Comparison of ENCODE assay signal across 12 cellular contexts in the genomic region with DNA sequence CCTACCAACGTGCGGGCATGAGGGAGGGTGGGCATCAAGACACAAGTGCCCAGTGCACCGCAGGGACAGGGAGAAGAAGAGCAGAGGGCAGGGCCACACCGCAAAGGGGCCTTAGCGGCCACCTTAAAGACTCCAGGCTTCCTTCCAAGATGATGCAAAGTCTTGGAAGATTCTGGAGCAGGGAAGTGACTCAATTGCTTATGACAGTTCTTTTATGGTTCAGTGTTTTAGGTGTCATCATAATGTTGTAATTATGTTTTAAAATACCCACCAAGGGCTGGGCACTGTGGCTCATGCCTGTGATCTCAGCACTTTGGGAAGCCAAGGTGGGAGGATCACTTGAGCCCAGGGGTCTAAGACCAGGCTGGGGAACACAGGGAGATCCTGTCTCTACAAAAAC. TPM values are rescaled to one million over a fixed set of nuclear protein-coding genes. Genes with fewer than 3 reads are reported as not detected.
A peak's percentile ranks its signal among the peaks of the same experiment; 100 is the strongest.
DNase-seq lines count a peak whose midpoint lies in the region; ATAC-seq, FAIRE-seq and TF ChIP-seq lines count a peak whose summit lies in the region.
"Had no signal": no experiment of that assay in that cellular context is flagged by ENCODE, and none has a peak within 500 bp of the region (broad histone marks: within the 10 kb centered on the region; RNA-seq: fewer than 3 reads in every experiment).

No MANE protein-coding gene starts in this region.

- H3K9me2 ChIP-seq in GM23248 (ENCODE audit: insufficient read depth), result no peaks in the 10 kb centered on the region

- no peak for TF ChIP-seq CTCF in GM12878 (IDR thresholded peaks at IDR 0.05 in 2 of 3, conservative IDR thresholded peaks at IDR 0.05 in 1 of 3; ENCODE audit: control insufficient read depth in 2 of 3, extremely low read depth in 1 of 3, insufficient read depth in 1 of 3, low read depth in 3 of 3, low read length in 3 of 3)
- no peak for TF ChIP-seq CTCF in lung (IDR thresholded peaks at IDR 0.05; ENCODE audit: control extremely low read depth, extremely low read depth)
- no peak for TF ChIP-seq CTCF in testis (IDR thresholded peaks at IDR 0.05)

- CTCF ChIA-PET in GM12878 (lab: Yijun Ruan, JAX), result no interaction called here

- POLR2A ChIA-PET in GM12878 (lab: Charles Lee), result no interaction called here

- 55 to 70% methylated on average over 3 to 5 of the region's 5 CpGs for WGBS in GM23248 (ENCODE audit: low coverage in 1 of 2, low lambda C conversion rate in 2 of 2, missing lambda C conversion rate in 2 of 2), 2 experiments
- WGBS in GM12878 (ENCODE audit: insufficient coverage, insufficient replicate concordance, low lambda C conversion rate, missing lambda C conversion rate), result 59% methylated on average over 5 of the region's 5 CpGs
- 67 to 70% methylated on average over 5 of the region's 5 CpGs for WGBS in lung, 2 donors
- WGBS in testis, 2 donors, result 79 to 89% methylated on average over 5 of the region's 5 CpGs

- ATAC-seq in GM12878 (no peak), lung (ENCODE audit: insufficient read depth, low FRiP score) (no peak)

- no TSS peak for BruUV-seq in GM12878 (replicated peaks; lab: Mats Ljungman, UMichigan)

- SMC1A ChIA-PET in GM12878 (lab: Charles Lee; ENCODE audit: uncharacterized antibody, unreplicated experiment), result no interaction called here

- H2AFZ ChIP-seq in GM23248 (no peak overlapping the region), GM12878 (ENCODE audit: control insufficient read depth, low read depth, low read length) (no peak overlapping the region)

- no peak for TF ChIP-seq EP300 in GM12878 (IDR thresholded peaks at IDR 0.05; ENCODE audit: borderline replicate concordance in 1 of 2, control insufficient read depth in 1 of 2, low read depth in 2 of 2, low read length in 2 of 2)

- peak overlapping the region in 8 of 10 experiments; percentile 42 to 63 (median 56); a peak in 15 of 20 replicates for H3K4me3 ChIP-seq in BLaER1 treated with 17β-estradiol and CSF1 and Interleukin-3, amounts not matched to agents 10 nM and 100 nM
- H3K4me3 ChIP-seq in GM23248 (no peak overlapping the region), GM12878 (no peak overlapping the region), lung (no peak overlapping the region), testis (no peak overlapping the region)
- H3K4me3 ChIP-seq: ascending aorta, prostate gland, thoracic aorta had no signal

- TF ChIP-seq POLR2A in GM12878 (IDR thresholded peaks at IDR 0.05; ENCODE audit: low read depth, low read length), result no peak
- no peak for TF ChIP-seq POLR2A in testis (IDR thresholded peaks at IDR 0.05)

- H3K9ac ChIP-seq in BLaER1 treated with 17β-estradiol and CSF1 and Interleukin-3, amounts not matched to agents 10 nM and 100 nM, result peak overlapping the region in 9 of 11 experiments; percentile 26 to 79 (median 73); a peak in 17 of 22 replicates
- H3K9ac ChIP-seq in GM23248 (no peak overlapping the region), GM12878 (ENCODE audit: control insufficient read depth, insufficient read depth, low read length) (no peak overlapping the region)

- H3K4me1 ChIP-seq in BLaER1 treated with 17β-estradiol and CSF1 and Interleukin-3, amounts not matched to agents 10 nM and 100 nM, result peaks cover 28 to 53% (median 42%) of the 10 kb centered on the region in 10 experiments
- H3K4me1 ChIP-seq in GM23248 (ENCODE audit: insufficient read depth), result no peaks in the 10 kb centered on the region
- H3K4me1 ChIP-seq in GM12878 (ENCODE audit: control insufficient read depth, insufficient read depth, low read length), result peaks cover 8% of the 10 kb centered on the region
- peaks cover 4 to 17% of the 10 kb centered on the region in 2 donors for H3K4me1 ChIP-seq in lung (ENCODE audit: control insufficient read depth in 2 of 2, insufficient read depth in 2 of 2, low read length in 2 of 2)
- no peaks in the 10 kb centered on the region for H3K4me1 ChIP-seq in testis
- H3K4me1 ChIP-seq: ascending aorta, prostate gland had no signal

- peaks cover 0 to 18% (median 0%) of the 10 kb centered on the region in 11 experiments; a peak in 2 of 22 replicates for H3K27me3 ChIP-seq in BLaER1 treated with 17β-estradiol and CSF1 and Interleukin-3, amounts not matched to agents 10 nM and 100 nM
- H3K27me3 ChIP-seq in GM23248 (replicated peaks; ENCODE audit: insufficient read depth), result no peaks in the 10 kb centered on the region
- H3K27me3 ChIP-seq in GM12878 (replicated peaks in 1 of 2; ENCODE audit: control insufficient read depth in 2 of 2, insufficient read depth in 2 of 2, low read length in 1 of 2), result peaks cover 1 to 2% of the 10 kb centered on the region in 2 experiments; a peak in 2 of 4 replicates
- H3K27me3 ChIP-seq in lung (ENCODE audit: control insufficient read depth, insufficient read depth), result no peaks in the 10 kb centered on the region
- H3K27me3 ChIP-seq in testis, result no peaks in the 10 kb centered on the region
- H3K27me3 ChIP-seq: ascending aorta had no signal

- DNase-seq in GM23248 (peak; percentile 82), GM12878 (ENCODE audit: low read depth, low spot score) (no peak), lung (ENCODE audit: low spot score) (no peak), ACHN (no peak), testis (no peak), NCI-H1436 treated with DMSO at 0.1 percent for 48 hours (lab: John Stamatoyannopoulos, UW) (no peak)
- no peak for DNase-seq in stimulated activated CD4-positive, alpha-beta T cell treated with anti-CD3 and anti-CD28 coated beads, Interleukin-12 subunit alpha, Interleukin-12 subunit beta, amount 100 ng/mL, for 4 hours
- DNase-seq: mesendoderm had no signal

- intact Hi-C loops in GM12878 (cut with micrococcal nuclease; ENCODE audit: unreplicated experiment), result no loop called here
- intact Hi-C loops in testis (cut with DNase I; ENCODE audit: low total_unique reads), result no loop called here

- no peaks in the 10 kb centered on the region for H3F3A ChIP-seq in GM23248 (ENCODE audit: insufficient read depth)

- peaks cover 25 to 43% (median 30%) of the 10 kb centered on the region in 11 experiments for H3K9me3 ChIP-seq in BLaER1 treated with 17β-estradiol and CSF1 and Interleukin-3, amounts not matched to agents 10 nM and 100 nM (replicated peaks in 1 of 11)
- H3K9me3 ChIP-seq in GM23248 (ENCODE audit: low read depth), result no peaks in the 10 kb centered on the region
- peaks cover 3% of the 10 kb centered on the region; the same call in 2 of the 3 replicates for H3K9me3 ChIP-seq in GM12878 (replicated peaks; ENCODE audit: control insufficient read depth, insufficient read depth, low read length)
- H3K9me3 ChIP-seq in lung (ENCODE audit: control insufficient read depth in 2 of 2, insufficient read depth in 1 of 2, low read length in 1 of 2), result peaks cover 0 to 2% of the 10 kb centered on the region in 2 donors
- H3K9me3 ChIP-seq in testis, result no peaks in the 10 kb centered on the region
- H3K9me3 ChIP-seq: ascending aorta, prostate gland, thoracic aorta had no signal

- RAD21 ChIA-PET in GM12878 (lab: Charles Lee; ENCODE audit: unreplicated experiment), result no interaction called here

- peak overlapping the region in 8 of 11 experiments; percentile 62 to 89 (median 82); a peak in 17 of 22 replicates for H3K27ac ChIP-seq in BLaER1 treated with 17β-estradiol and CSF1 and Interleukin-3, amounts not matched to agents 10 nM and 100 nM
- H3K27ac ChIP-seq in GM23248, result no peak overlapping the region
- H3K27ac ChIP-seq in GM12878 (ENCODE audit: control insufficient read depth, insufficient read depth), result no peak overlapping the region
- peak overlapping the region; percentile 6 to 51 for H3K27ac ChIP-seq in lung (ENCODE audit: low read depth in 1 of 2, low read length in 1 of 2)
- no peak overlapping the region for H3K27ac ChIP-seq in testis
- H3K27ac ChIP-seq: ascending aorta, prostate gland, thoracic aorta had no signal

- no peaks in the 10 kb centered on the region; a peak in 1 of 22 replicates for H4K20me1 ChIP-seq in BLaER1 treated with 17β-estradiol and CSF1 and Interleukin-3, amounts not matched to agents 10 nM and 100 nM
- H4K20me1 ChIP-seq in GM23248 (ENCODE audit: insufficient read depth) (no peaks in the 10 kb centered on the region), GM12878 (ENCODE audit: control insufficient read depth, insufficient read depth) (no peaks in the 10 kb centered on the region)

- no peak for FAIRE-seq in GM12878 (lab: Jason Lieb, UNC)

- H3K36me3 ChIP-seq in BLaER1 treated with 17β-estradiol and CSF1 and Interleukin-3, amounts not matched to agents 10 nM and 100 nM, result peaks cover 0 to 21% (median 12%) of the 10 kb centered on the region in 11 experiments; a peak in 14 of 22 replicates
- H3K36me3 ChIP-seq in GM23248 (ENCODE audit: low read depth), result no peaks in the 10 kb centered on the region
- H3K36me3 ChIP-seq in GM12878 (ENCODE audit: control insufficient read depth in 2 of 2, insufficient read depth in 2 of 2, low read length in 1 of 2), result no peaks in the 10 kb centered on the region
- H3K36me3 ChIP-seq in lung (ENCODE audit: control insufficient read depth in 2 of 2, insufficient read depth in 2 of 2, low read length in 2 of 2), result no peaks in the 10 kb centered on the region
- no peaks in the 10 kb centered on the region for H3K36me3 ChIP-seq in testis (ENCODE audit: low read depth, missing control alignments)
- H3K36me3 ChIP-seq: ascending aorta, prostate gland, thoracic aorta had no signal

- in situ Hi-C loops in GM23248 (cut with MboI), result no loop called here
- in situ Hi-C loops in GM12878 (cut with MboI), result no loop called here
- in situ Hi-C loops in ACHN (cut with HindIII; ENCODE audit: low pct_ligation_motif_present, low pct_unique_long_range_greater_than_20kb, low sequenced_read_pairs), result no loop called here

- peak overlapping the region; percentile 67 to 99 (median 94) for H3K4me2 ChIP-seq in BLaER1 treated with 17β-estradiol and CSF1 and Interleukin-3, amounts not matched to agents 10 nM and 100 nM
- no peak overlapping the region for H3K4me2 ChIP-seq in GM23248 (ENCODE audit: unreplicated experiment)
- peak overlapping the region; percentile 41; the same call in 1 of the 2 replicates for H3K4me2 ChIP-seq in GM12878 (ENCODE audit: control insufficient read depth, insufficient read depth)

- no peaks in the 10 kb centered on the region for H3K79me2 ChIP-seq in GM23248 (ENCODE audit: insufficient read depth)
- H3K79me2 ChIP-seq in GM12878 (ENCODE audit: control insufficient read depth, insufficient read depth, low read length), result no peaks in the 10 kb centered on the region

- TF ChIP-seq RAD21 in GM12878 (IDR thresholded peaks at IDR 0.05; ENCODE audit: insufficient read depth, low read depth, low read length), result no peak

RNA-seq across cellular contexts. Expression of a gene that starts 44.5 kb away (rescaled TPM):
- total RNA-seq in GM23248 (2014; rRNA removed; shearing (Covaris generic)), result 21.0 and 24.3 TPM in 2 replicates
- 5.1 and 5.5 TPM in 2 replicates for polyA plus RNA-seq in GM23248 (2016; fragmentation: Nextera tagmentation; extraction: Ambion mirVana)
- 47.1 and 54.6 TPM in 2 replicates for total RNA-seq in GM12878 (2013; cell fraction: nucleolus; rRNA removed)
- 15.8 and 16.5 TPM in 2 replicates for total RNA-seq in GM12878 (2014; rRNA removed)
- 6.3 and 7.2 TPM in 2 replicates for total RNA-seq in GM12878 (2014; rRNA removed; fragmentation: Illumina TruSeq; extraction: Trizol)
- 21.6 and 26.1 TPM in 2 replicates for total RNA-seq in GM12878 (2021)
- 4.8 TPM for polyA plus RNA-seq in GM12878 (2011; ENCODE audit: low read depth)
- 10.6 and 20.8 TPM in 2 replicates for polyA plus RNA-seq in GM12878 (2011; rRNA removed)
- polyA plus RNA-seq in GM12878 (2011; cell fraction: cytosol; rRNA removed), result 19.6 and 26.6 TPM in 2 replicates
- 81.6 and 88.9 TPM in 2 replicates for polyA plus RNA-seq in GM12878 (2011; cell fraction: nucleus; rRNA removed)
- polyA plus RNA-seq in GM12878 (2012), result 10.6 and 12.7 TPM in 2 replicates
- polyA plus RNA-seq in GM12878 (2014; fragmentation: Illumina TruSeq; extraction: Trizol), result 3.8 and 6.5 TPM in 2 replicates
- under 1 TPM; 0.06 to 0.18 TPM for polyA plus RNA-seq in GM12878 (2014; fragmentation: Nextera tagmentation; extraction: Ambion mirVana)
- 17.5 and 18.0 TPM in 2 replicates for polyA plus RNA-seq in GM12878 (2014; rRNA removed)
- 1 to 10 TPM; 5.3 to 6.4 TPM for polyA plus RNA-seq in GM12878 (2016; fragmentation: Nextera tagmentation; extraction: Ambion mirVana)
- polyA minus RNA-seq in GM12878 (2011; rRNA and poly(A)+ RNA removed), result 26.9 and 31.0 TPM in 2 replicates
- polyA minus RNA-seq in GM12878 (2011; cell fraction: cytosol; rRNA and poly(A)+ RNA removed), result 13.6 and 15.0 TPM in 2 replicates
- 14.1 and 24.3 TPM in 2 replicates for polyA minus RNA-seq in GM12878 (2011; cell fraction: nucleus; rRNA and poly(A)+ RNA removed)
- 10 to 100 TPM; 34.7 to 42.0 TPM for total RNA-seq in lung
- polyA plus RNA-seq in lung, result 10 to 100 TPM; 18.8 to 23.0 TPM
- total RNA-seq in testis, result 10 to 100 TPM; 11.4 to 17.6 TPM
- 10.5 TPM for polyA plus RNA-seq in testis (ENCODE audit: insufficient read depth, low read depth, low replicate concordance)

RNA-seq across cellular contexts. Expression of a gene that starts 56.5 kb away (rescaled TPM):
- 5.3 and 10.9 TPM in 2 replicates for total RNA-seq in GM23248 (2014; rRNA removed; shearing (Covaris generic))
- polyA plus RNA-seq in GM23248 (2016; fragmentation: Nextera tagmentation; extraction: Ambion mirVana) (12.3 and 14.4 TPM in 2 replicates), GM12878 (2011; rRNA removed) (9.1 and 18.6 TPM in 2 replicates), GM12878 (2014; fragmentation: Illumina TruSeq; extraction: Trizol) (1.8 and 7.4 TPM in 2 replicates), GM12878 (2014; fragmentation: Nextera tagmentation; extraction: Ambion mirVana) (10 to 100 TPM; 18.0 to 22.5 TPM), GM12878 (2014; rRNA removed) (31.8 and 37.9 TPM in 2 replicates), GM12878 (2016; fragmentation: Nextera tagmentation; extraction: Ambion mirVana) (10 to 100 TPM; 30.3 to 36.2 TPM), lung (10 to 100 TPM; 15.5 to 15.7 TPM), testis (ENCODE audit: insufficient read depth, low read depth, low replicate concordance) (8.9 TPM)
- 24.3 and 25.0 TPM in 2 replicates for total RNA-seq in GM12878 (2013; cell fraction: nucleolus; rRNA removed)
- total RNA-seq in GM12878 (2014; rRNA removed) (30.0 and 32.1 TPM in 2 replicates), GM12878 (2014; rRNA removed; fragmentation: Illumina TruSeq; extraction: Trizol) (11.2 and 11.5 TPM in 2 replicates), GM12878 (2021) (23.0 and 24.9 TPM in 2 replicates), lung (10 to 100 TPM in 1 of 2 donors, 1 to 10 TPM in 1; 7.4 to 16.9 TPM), testis (10 to 100 TPM; 13.9 to 16.4 TPM)
- polyA plus RNA-seq in GM12878 (2011; ENCODE audit: low read depth), result 8.5 TPM
- polyA plus RNA-seq in GM12878 (2011; cell fraction: cytosol; rRNA removed), result 18.4 and 28.0 TPM in 2 replicates
- 25.2 and 29.1 TPM in 2 replicates for polyA plus RNA-seq in GM12878 (2011; cell fraction: nucleus; rRNA removed)
- polyA plus RNA-seq in GM12878 (2012), result 16.2 and 19.1 TPM in 2 replicates
- 7.2 and 13.4 TPM in 2 replicates for polyA minus RNA-seq in GM12878 (2011; rRNA and poly(A)+ RNA removed)
- 4.2 and 4.8 TPM in 2 replicates for polyA minus RNA-seq in GM12878 (2011; cell fraction: cytosol; rRNA and poly(A)+ RNA removed)
- polyA minus RNA-seq in GM12878 (2011; cell fraction: nucleus; rRNA and poly(A)+ RNA removed), result 4.8 and 9.9 TPM in 2 replicates

Comparison
In these comparisons a context has a peak if more than half of its experiments do, and no peak if none do; other contexts are left out.
1. H3K27ac ChIP-seq: peak in BLaER1 treated with 17β-estradiol and CSF1 and Interleukin-3, amounts not matched to agents 10 nM and 100 nM (8 of 11) and lung (2 of 2); none in GM23248 (single experiment), GM12878 (single experiment) and testis (0 of 2).
2. H3K4me3 ChIP-seq: peak in BLaER1 treated with 17β-estradiol and CSF1 and Interleukin-3, amounts not matched to agents 10 nM and 100 nM (8 of 10); none in GM23248 (single experiment), GM12878 (single experiment), lung (single experiment) and testis (0 of 2).
3. H3K9ac ChIP-seq: peak in BLaER1 treated with 17β-estradiol and CSF1 and Interleukin-3, amounts not matched to agents 10 nM and 100 nM (9 of 11); none in GM23248 (single experiment) and GM12878 (single experiment).